Comparison of ENCODE assay signal across 8 cellular contexts in the genomic region with DNA sequence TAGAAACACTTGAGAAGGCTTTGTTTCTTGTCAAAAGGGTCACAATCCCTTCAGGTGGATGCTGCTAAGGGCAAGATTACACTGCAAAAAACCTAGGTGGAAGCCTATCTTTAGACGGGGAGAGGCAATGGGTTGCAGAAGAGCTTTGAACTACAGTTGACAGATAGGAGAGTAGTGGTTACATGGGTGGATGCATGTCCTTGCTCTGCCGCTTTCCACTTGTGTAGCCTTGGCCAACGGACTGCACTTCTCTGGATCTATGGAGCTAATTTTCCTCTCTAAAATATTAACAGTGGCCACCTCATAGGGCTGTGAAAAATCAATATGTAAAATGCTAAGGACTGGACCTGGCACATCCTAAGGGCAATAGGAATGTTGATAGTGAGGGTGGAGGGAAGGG. TPM values are rescaled to one million over a fixed set of nuclear protein-coding genes. Genes with fewer than 3 reads are reported as not detected.
DNase-seq lines count a peak whose midpoint lies in the region; ATAC-seq lines count a peak whose summit lies in the region.

No MANE protein-coding gene starts in this region.

- no peaks in the 10 kb centered on the region for H3K9me3 ChIP-seq in CD4-positive, alpha-beta memory T cell (ENCODE audit: control insufficient read depth in 1 of 2, low read length in 2 of 2)
- H3K9me3 ChIP-seq in MG63 (no peaks in the 10 kb centered on the region), neuron (ENCODE audit: low read length) (no peaks in the 10 kb centered on the region)

- POLR2A ChIA-PET in CD4-positive, alpha-beta memory T cell (lab: Charles Lee; ENCODE audit: partially characterized antibody): interaction anchor here (0.5 to 1.2 kb wide), 5 partner anchors 22 to 135 kb away, joined by 3 to 5 read pairs (median 4); partner anchors contain the start of genes B9D2 and TMEM91

- no peaks in the 10 kb centered on the region for H3K27me3 ChIP-seq in CD4-positive, alpha-beta memory T cell (ENCODE audit: insufficient read depth, low read length)
- no peaks in the 10 kb centered on the region for H3K27me3 ChIP-seq in MG63
- no peaks in the 10 kb centered on the region for H3K27me3 ChIP-seq in neuron (ENCODE audit: insufficient read depth, low read length)

- H2AFZ ChIP-seq in neuron (ENCODE audit: low read depth, low read length): no peak overlapping the region

- CTCF ChIA-PET in CD4-positive, alpha-beta memory T cell (lab: Charles Lee; ENCODE audit: partially characterized antibody): no interaction called here

- H3K4me3 ChIP-seq in CD4-positive, alpha-beta memory T cell (ENCODE audit: low read length in 2 of 2): peak overlapping the region in 1 of 2 donors; percentile 80
- H3K4me3 ChIP-seq in MG63: peak overlapping the region; percentile 98
- H3K4me3 ChIP-seq in neuron (ENCODE audit: low read length): peak overlapping the region; percentile 93

- peaks cover 28 to 61% (median 41%) of the 10 kb centered on the region in 4 donors for H3K4me1 Mint-ChIP-seq in CD4-positive, alpha-beta memory T cell
- peaks cover 42 to 47% of the 10 kb centered on the region in 2 donors for H3K4me1 Mint-ChIP-seq in effector memory CD8-positive, alpha-beta T cell (ENCODE audit: low read depth in 2 of 2)

- H3K4me1 ChIP-seq in CD4-positive, alpha-beta memory T cell (ENCODE audit: insufficient read depth, low read length): peaks cover 31% of the 10 kb centered on the region
- peaks cover 17% of the 10 kb centered on the region for H3K4me1 ChIP-seq in neuron (ENCODE audit: insufficient read depth, low read length)

- H3K4me3 Mint-ChIP-seq in CD4-positive, alpha-beta memory T cell: peak overlapping the region; percentile 94 to 100 (median 98)
- H3K4me3 Mint-ChIP-seq in effector memory CD8-positive, alpha-beta T cell: peak overlapping the region; percentile 98 to 100

- H3K27ac Mint-ChIP-seq in CD4-positive, alpha-beta memory T cell: peak overlapping the region; percentile 29 to 100 (median 99)
- H3K27ac Mint-ChIP-seq in effector memory CD8-positive, alpha-beta T cell: peak overlapping the region; percentile 100

- H3K36me3 ChIP-seq in CD4-positive, alpha-beta memory T cell (ENCODE audit: insufficient read depth, low read length): no peaks in the 10 kb centered on the region
- H3K36me3 ChIP-seq in MG63 (0 out of 2 replicates have a peak, but pooled peaks cover 4% of the 10 kb centered on the region), neuron (ENCODE audit: insufficient read depth, low read length) (peaks cover 4% of the 10 kb centered on the region)

- peak overlapping the region; percentile 93 for H3K27ac ChIP-seq in CD4-positive, alpha-beta memory T cell (ENCODE audit: low read depth, low read length)

- intact Hi-C loops in CD4-positive, alpha-beta memory T cell (cut with micrococcal nuclease): loop anchor here (5.0 kb wide), 1 partner anchor 149 kb away; no protein-coding TSS in a partner anchor

- ATAC-seq in effector memory CD8-positive, alpha-beta T cell (replicated peaks): no peak

- no peaks in the 10 kb centered on the region for H3K9me3 Mint-ChIP-seq in CD4-positive, alpha-beta memory T cell
- no peaks in the 10 kb centered on the region for H3K9me3 Mint-ChIP-seq in effector memory CD8-positive, alpha-beta T cell

- no peaks in the 10 kb centered on the region for H3K27me3 Mint-ChIP-seq in CD4-positive, alpha-beta memory T cell
- no peaks in the 10 kb centered on the region for H3K27me3 Mint-ChIP-seq in effector memory CD8-positive, alpha-beta T cell

- DNase-seq in CD4-positive, alpha-beta memory T cell: no peak
- DNase-seq in MG63 (no peak), foreskin melanocyte (no peak), ACHN (no peak), NCI-H1092 treated with DMSO at 0.1 percent for 48 hours (lab: John Stamatoyannopoulos, UW) (no peak), EL (no peak)
- DNase-seq in effector memory CD8-positive, alpha-beta T cell: no peak

- H3K36me3 Mint-ChIP-seq in CD4-positive, alpha-beta memory T cell: peaks cover 11 to 23% of the 10 kb centered on the region in 2 donors
- peaks cover 20% of the 10 kb centered on the region for H3K36me3 Mint-ChIP-seq in effector memory CD8-positive, alpha-beta T cell (ENCODE audit: insufficient read depth)

- in situ Hi-C loops in ACHN (cut with HindIII; ENCODE audit: low pct_ligation_motif_present, low pct_unique_long_range_greater_than_20kb, low sequenced_read_pairs): no loop called here

RNA-seq across cellular contexts. Expression of gene BCKDHA, which starts 1.0 kb away (rescaled TPM):
- 10 to 100 TPM; 23.6 to 27.1 TPM for total RNA-seq in CD4-positive, alpha-beta memory T cell
- 10 to 100 TPM; 59.7 to 65.1 TPM for polyA plus RNA-seq in CD4-positive, alpha-beta memory T cell
- 22.0 and 58.6 TPM in 2 replicates for total RNA-seq in MG63 (2014; rRNA removed; shearing (Covaris generic); ENCODE audit: low replicate concordance)

RNA-seq across cellular contexts. Expression of gene EXOSC5, which starts 1.4 kb away (rescaled TPM):
- 10 to 100 TPM; 18.2 to 23.0 TPM for total RNA-seq in CD4-positive, alpha-beta memory T cell
- polyA plus RNA-seq in CD4-positive, alpha-beta memory T cell: 10 to 100 TPM; 46.4 to 58.6 TPM
- 64.6 and 95.3 TPM in 2 replicates for total RNA-seq in MG63 (2014; rRNA removed; shearing (Covaris generic); ENCODE audit: low replicate concordance)

RNA-seq across cellular contexts. Expression of gene TMEM91, which starts 22.3 kb away (rescaled TPM):
- total RNA-seq in CD4-positive, alpha-beta memory T cell: 10 to 100 TPM; 14.3 to 16.1 TPM
- polyA plus RNA-seq in CD4-positive, alpha-beta memory T cell: 1 to 10 TPM; 4.8 to 4.9 TPM
- total RNA-seq in MG63 (2014; rRNA removed; shearing (Covaris generic); ENCODE audit: low replicate concordance): 0.64 and 1.5 TPM in 2 replicates

RNA-seq across cellular contexts. Expression of gene B3GNT8, which starts 28.6 kb away (rescaled TPM):
- 1 to 10 TPM; 2.9 to 3.2 TPM for total RNA-seq in CD4-positive, alpha-beta memory T cell
- 1 to 10 TPM in 1 of 2 donors, under 1 TPM in 1; 0.64 to 7.1 TPM for polyA plus RNA-seq in CD4-positive, alpha-beta memory T cell
- total RNA-seq in MG63 (2014; rRNA removed; shearing (Covaris generic); ENCODE audit: low replicate concordance): not detected in 2 replicates

RNA-seq across cellular contexts. Expression of gene B9D2, which starts 34.7 kb away (rescaled TPM):
- total RNA-seq in CD4-positive, alpha-beta memory T cell: 10 to 100 TPM; 11.6 to 15.2 TPM
- 10 to 100 TPM; 12.9 to 22.4 TPM for polyA plus RNA-seq in CD4-positive, alpha-beta memory T cell
- 2.4 and 31.0 TPM in 2 replicates for total RNA-seq in MG63 (2014; rRNA removed; shearing (Covaris generic); ENCODE audit: low replicate concordance)
